In genomic region chr21:34939673-34940321, GRCh38 we compare ENCODE assay signal across 20 cellular contexts.
DNase-seq lines count a peak whose midpoint lies in the region; ATAC-seq, FAIRE-seq and TF ChIP-seq lines count a peak whose summit lies in the region.
"Had no signal": no experiment of that assay in that cellular context is flagged by ENCODE, and none has a peak within 500 bp of the region (broad histone marks: within the 10 kb centered on the region; RNA-seq: fewer than 3 reads in every experiment).

No MANE protein-coding gene starts in this region.

- H4K20me1 ChIP-seq in HepG2 (ENCODE audit: insufficient read depth, low read length) = no peaks in the 10 kb centered on the region
- no peaks in the 10 kb centered on the region for H4K20me1 ChIP-seq in astrocyte (ENCODE audit: insufficient read depth, low read length)

- WGBS in HepG2 (ENCODE audit: low lambda C conversion rate) = 75% methylated on average over 6 of the region's 6 CpGs
- WGBS in right lobe of liver (ENCODE audit: insufficient coverage, low coverage, low lambda C conversion rate, missing lambda C conversion rate) = 74% methylated on average over 6 of the region's 6 CpGs

- no peak for FAIRE-seq in HepG2 (lab: Jason Lieb, UNC)
- no peak for FAIRE-seq in astrocyte (lab: Jason Lieb, UNC)
- FAIRE-seq: GM12891 had no signal

- TF ChIP-seq RAD21 in HepG2 (CRISPR knock-in tag; IDR thresholded peaks at IDR 0.05) = no peak
- no peak for TF ChIP-seq RAD21 in Ishikawa (IDR thresholded peaks at IDR 0.05; ENCODE audit: low read depth)

- H3K4me3 ChIP-seq in HepG2 (replicated peaks in 1 of 3; ENCODE audit: insufficient read depth in 1 of 3, low read depth in 2 of 3, low read length in 3 of 3) = no peak overlapping the region
- no peak overlapping the region for H3K4me3 ChIP-seq in right lobe of liver
- no peak overlapping the region for H3K4me3 ChIP-seq in astrocyte (ENCODE audit: insufficient read depth, low read depth, low read length)
- H3K4me3 ChIP-seq: gastroesophageal sphincter had no signal

- no peak overlapping the region for H3K4me2 ChIP-seq in HepG2 (ENCODE audit: low read depth, low read length)
- no peak overlapping the region for H3K4me2 ChIP-seq in astrocyte (ENCODE audit: low read length)

- H3K36me3 ChIP-seq in HepG2 (replicated peaks in 1 of 2; ENCODE audit: control insufficient read depth in 1 of 2, insufficient read depth in 2 of 2, low read length in 2 of 2) (no peaks in the 10 kb centered on the region), right lobe of liver (no peaks in the 10 kb centered on the region), astrocyte (ENCODE audit: insufficient read depth, low read length) (no peaks in the 10 kb centered on the region)
- H3K36me3 ChIP-seq: gastroesophageal sphincter had no signal

- H3K9me3 Mint-ChIP-seq in astrocyte (ENCODE audit: unreplicated experiment) = no peaks in the 10 kb centered on the region
- no peaks in the 10 kb centered on the region for H3K9me3 Mint-ChIP-seq in stimulated activated effector memory CD8-positive, alpha-beta T cell treated with anti-CD3 and anti-CD28 coated beads, Interleukin-12 subunit alpha, Interleukin-12 subunit beta, amount 100 ng/mL, for 72 hours
- H3K9me3 Mint-ChIP-seq: dendritic cell treated with granulocyte-macrophage colony-stimulating factor and Interleukin-4, amounts not matched to agents 40 ng/mL and 50 ng/mL, for 4 days had no signal

- H3K9ac ChIP-seq in HepG2 (ENCODE audit: insufficient read depth, low read depth, low read length) (no peak overlapping the region), astrocyte (ENCODE audit: low read length) (no peak overlapping the region)

- intact Hi-C loops in HepG2 (cut with micrococcal nuclease; ENCODE audit: unreplicated experiment) = no loop called here
- intact Hi-C loops in right lobe of liver (cut with DNase I) = loop anchor here in 1 of 2 donors (10.0 kb wide), 1 partner anchor 75 kb away; no protein-coding TSS in a partner anchor

- no peaks in the 10 kb centered on the region for H3K36me3 Mint-ChIP-seq in astrocyte (ENCODE audit: low read depth, unreplicated experiment)
- no peaks in the 10 kb centered on the region for H3K36me3 Mint-ChIP-seq in stimulated activated effector memory CD8-positive, alpha-beta T cell treated with anti-CD3 and anti-CD28 coated beads, Interleukin-12 subunit alpha, Interleukin-12 subunit beta, amount 100 ng/mL, for 72 hours

- no peaks in the 10 kb centered on the region for H3K79me2 ChIP-seq in HepG2 (ENCODE audit: insufficient read depth, low read length)
- H3K79me2 ChIP-seq in astrocyte (ENCODE audit: insufficient read depth, low read length) = no peaks in the 10 kb centered on the region

- TF ChIP-seq CTCF in HepG2 (CRISPR knock-in tag; IDR thresholded peaks at IDR 0.05) (no peak), right lobe of liver (IDR thresholded peaks at IDR 0.05) (no peak), astrocyte (IDR thresholded peaks at IDR 0.05; ENCODE audit: insufficient read depth, low read depth, low read length) (no peak)

- DNase-seq in HepG2 (ENCODE audit: low spot score) (no peak), right lobe of liver (no peak), astrocyte (ENCODE audit: low read depth) (no peak), NCI-H1105 treated with DMSO at 0.1 percent for 48 hours (lab: John Stamatoyannopoulos, UW) (no peak), DMS53 treated with DMSO at 0.1 percent for 48 hours (lab: John Stamatoyannopoulos, UW; ENCODE audit: unreplicated experiment) (no peak)
- no peak for DNase-seq in stimulated activated effector memory CD8-positive, alpha-beta T cell treated with anti-CD3 and anti-CD28 coated beads, Interleukin-12 subunit alpha, Interleukin-12 subunit beta, amount 100 ng/mL, for 72 hours (ENCODE audit: low spot score in 2 of 2)
- DNase-seq: activated CD4-positive, alpha-beta T cell treated with anti-CD3 and anti-CD28 coated beads, Interleukin-2, amount 50 U/mL, for 1 hour; activated T-cell treated with anti-CD3 and anti-CD28 coated beads for 4 hours; DMS 273 treated with DMSO at 0.1 percent for 48 hours; H7; KG1; NCI-H1417 treated with DMSO at 0.1 percent for 48 hours; NCI-H2171 treated with DMSO at 0.1 percent for 48 hours; stimulated activated naive CD8-positive, alpha-beta T cell treated with anti-CD3 and anti-CD28 coated beads, Interleukin-15, Interleukin-2, amounts not matched to agents 100 U/mL and 50 U/mL, for 24 hours had no signal

- H3K27me3 Mint-ChIP-seq in astrocyte (ENCODE audit: low read depth, unreplicated experiment) = no peaks in the 10 kb centered on the region
- H3K27me3 Mint-ChIP-seq: dendritic cell treated with granulocyte-macrophage colony-stimulating factor and Interleukin-4, amounts not matched to agents 40 ng/mL and 50 ng/mL, for 4 days had no signal

- no peak overlapping the region for H2AFZ ChIP-seq in HepG2 (ENCODE audit: low read length)
- no peak overlapping the region for H2AFZ ChIP-seq in astrocyte (ENCODE audit: low read depth, low read length)

- POLR2A ChIA-PET in HepG2 (lab: Yijun Ruan, JAX) = no interaction called here

- no peaks in the 10 kb centered on the region for H3K27me3 ChIP-seq in HepG2 (ENCODE audit: control insufficient read depth in 1 of 2, insufficient read depth in 2 of 2, low read length in 2 of 2)
- no peaks in the 10 kb centered on the region for H3K27me3 ChIP-seq in right lobe of liver
- no peaks in the 10 kb centered on the region for H3K27me3 ChIP-seq in astrocyte (ENCODE audit: insufficient read depth, low read length)

- CTCF ChIA-PET in HepG2 (lab: Yijun Ruan, JAX; ENCODE audit: low intra/inter-chr PET ratio, low total read pairs) = no interaction called here

- H3K27ac Mint-ChIP-seq in astrocyte (ENCODE audit: unreplicated experiment) = peak overlapping the region; percentile 82
- H3K27ac Mint-ChIP-seq in stimulated activated effector memory CD8-positive, alpha-beta T cell treated with anti-CD3 and anti-CD28 coated beads, Interleukin-12 subunit alpha, Interleukin-12 subunit beta, amount 100 ng/mL, for 72 hours = peak overlapping the region; percentile 87
- H3K27ac Mint-ChIP-seq: dendritic cell treated with granulocyte-macrophage colony-stimulating factor and Interleukin-4, amounts not matched to agents 40 ng/mL and 50 ng/mL, for 4 days had no signal

- TF ChIP-seq EP300 in HepG2 (IDR thresholded peaks at IDR 0.05; ENCODE audit: low read depth in 2 of 2, low read length in 2 of 2) (no peak), HepG2 (CRISPR knock-in tag; IDR thresholded peaks at IDR 0.05; ENCODE audit: borderline replicate concordance) (no peak), Ishikawa (IDR thresholded peaks at IDR 0.05; ENCODE audit: borderline replicate concordance) (no peak)

- in situ Hi-C loops in HepG2 (cut with HindIII; ENCODE audit: extremely low pct_ligation_motif_present, low pct_unique_long_range_greater_than_20kb) = no loop called here

- H3K4me3 Mint-ChIP-seq in astrocyte (ENCODE audit: unreplicated experiment) = no peak overlapping the region
- no peak overlapping the region for H3K4me3 Mint-ChIP-seq in stimulated activated effector memory CD8-positive, alpha-beta T cell treated with anti-CD3 and anti-CD28 coated beads, Interleukin-12 subunit alpha, Interleukin-12 subunit beta, amount 100 ng/mL, for 72 hours
- H3K4me3 Mint-ChIP-seq: dendritic cell treated with granulocyte-macrophage colony-stimulating factor and Interleukin-4, amounts not matched to agents 40 ng/mL and 50 ng/mL, for 4 days had no signal

- no peak overlapping the region for H3K27ac ChIP-seq in HepG2 (ENCODE audit: extremely low read length, insufficient read depth, low read length)
- H3K27ac ChIP-seq in right lobe of liver = no peak overlapping the region
- H3K27ac ChIP-seq in astrocyte (ENCODE audit: low read depth, low read length) = peak overlapping the region; percentile 76
- H3K27ac ChIP-seq: gastroesophageal sphincter had no signal

- H3K9me3 ChIP-seq in HepG2 (ENCODE audit: low read length) (no peaks in the 10 kb centered on the region), right lobe of liver (no peaks in the 10 kb centered on the region), astrocyte (ENCODE audit: insufficient read depth, low read depth, low read length) (no peaks in the 10 kb centered on the region)
- H3K9me3 ChIP-seq: gastroesophageal sphincter had no signal

- peaks cover 58% of the 10 kb centered on the region for H3K4me1 Mint-ChIP-seq in astrocyte (ENCODE audit: low read depth, unreplicated experiment)
- peaks cover 74% of the 10 kb centered on the region for H3K4me1 Mint-ChIP-seq in stimulated activated effector memory CD8-positive, alpha-beta T cell treated with anti-CD3 and anti-CD28 coated beads, Interleukin-12 subunit alpha, Interleukin-12 subunit beta, amount 100 ng/mL, for 72 hours

- ATAC-seq in HepG2 (no peak), right lobe of liver (no peak), HG02870 (IDR thresholded peaks at IDR 0.05; ENCODE audit: unreplicated experiment) (no peak)
- no peak for ATAC-seq in stimulated activated effector memory CD8-positive, alpha-beta T cell treated with anti-CD3 and anti-CD28 coated beads, Interleukin-12 subunit alpha, Interleukin-12 subunit beta, amount 100 ng/mL, for 72 hours
- ATAC-seq: gastroesophageal sphincter; SK-N-SH treated with all-trans-retinoic acid at 6 μM for 48 hours; stimulated activated naive CD8-positive, alpha-beta T cell treated with anti-CD3 and anti-CD28 coated beads, Interleukin-15, Interleukin-2, amounts not matched to agents 100 U/mL and 50 U/mL, for 24 hours had no signal

- BruUV-seq in HepG2 (replicated peaks; lab: Mats Ljungman, UMichigan) = no TSS peak

- TF ChIP-seq POLR2A in HepG2 (IDR thresholded peaks at IDR 0.05; ENCODE audit: insufficient read depth in 1 of 2, low read depth in 2 of 2, low read length in 2 of 2) (no peak), right lobe of liver (IDR thresholded peaks at IDR 0.05) (no peak)

- H3K4me1 ChIP-seq in HepG2 (ENCODE audit: insufficient read depth, low read length) (peaks cover 41% of the 10 kb centered on the region), right lobe of liver (no peaks in the 10 kb centered on the region), astrocyte (ENCODE audit: insufficient read depth, low read length) (peaks cover 42% of the 10 kb centered on the region)
- H3K4me1 ChIP-seq: gastroesophageal sphincter had no signal

TF ChIP-seq in HepG2, 621 proteins besides CTCF, POLR2A, EP300 and RAD21:
- TF ChIP-seq CEBPG (CRISPR knock-in tag; IDR thresholded peaks at IDR 0.05) (peak; percentile 81), ADNP (CRISPR knock-in tag; IDR thresholded peaks at IDR 0.05) (no peak), CEBPB (IDR thresholded peaks at IDR 0.05; ENCODE audit: borderline replicate concordance, low read depth, low read length) (peak; percentile 95)
TF ChIP-seq in HepG2: peak in this region for 2.

TF ChIP-seq in Ishikawa, 13 proteins besides CTCF, POLR2A, EP300 and RAD21:
- no peak for TF ChIP-seq YY1 (IDR thresholded peaks at IDR 0.05; ENCODE audit: low read depth)
- no peak for TF ChIP-seq MAX (IDR thresholded peaks at IDR 0.05)
- peak; percentile 85 for TF ChIP-seq CEBPB (IDR thresholded peaks at IDR 0.05)
- no peak for TF ChIP-seq FOXM1 (IDR thresholded peaks at IDR 0.05; ENCODE audit: borderline replicate concordance, low read depth)
- no peak for TF ChIP-seq EGR1 (IDR thresholded peaks at IDR 0.05)
- no peak for TF ChIP-seq NFIC (IDR thresholded peaks at IDR 0.05)
- no peak for TF ChIP-seq TEAD4 (IDR thresholded peaks at IDR 0.05)
